31 cellular contexts compared by ENCODE assay signal in the genomic region with DNA sequence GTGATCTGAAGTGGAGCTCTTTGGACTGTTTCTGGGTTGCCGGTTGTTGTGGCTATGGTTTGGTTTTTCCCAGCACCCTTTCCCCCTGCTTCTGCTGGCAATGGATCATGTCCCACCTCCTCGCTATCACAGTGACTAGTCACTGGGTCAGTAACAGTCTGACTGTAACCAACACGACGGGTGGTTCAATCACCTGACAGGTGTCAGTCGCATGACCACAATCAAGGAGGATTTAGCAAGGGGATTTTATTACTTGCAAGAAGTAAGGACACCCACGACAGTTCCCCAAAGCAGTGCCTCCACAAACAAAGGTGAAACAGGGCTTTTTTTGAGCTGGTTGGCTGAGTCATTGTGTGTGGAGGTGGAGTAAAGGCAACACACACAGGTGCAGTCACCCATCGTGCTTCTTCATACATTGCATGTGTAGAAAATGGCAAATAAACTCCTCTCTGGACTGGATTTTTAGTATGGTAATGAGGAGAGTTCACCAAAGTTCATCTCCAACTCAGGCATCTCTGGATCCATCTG. TPM values are rescaled to one million over a fixed set of nuclear protein-coding genes. Genes with fewer than 3 reads are reported as not detected.
"Had no signal": no experiment of that assay in that cellular context is flagged by ENCODE, and none has a peak within 500 bp of the region (broad histone marks: within the 10 kb centered on the region; RNA-seq: fewer than 3 reads in every experiment).

No MANE protein-coding gene starts in this region.

- H3K9me3 ChIP-seq: ascending aorta, gastroesophageal sphincter, neutrophil, right lobe of liver, transverse colon had no signal

- DNase-seq: activated CD4-positive, alpha-beta memory T cell treated with anti-CD3 and anti-CD28 coated beads, Interleukin-2, amount 10 ng/mL, durations not matched to agents 7 days and 5 days; activated CD4-positive, alpha-beta T cell treated with anti-CD3 and anti-CD28 coated beads, Interleukin-2, amount 10 ng/mL, durations not matched to agents 24 days and 14 days; activated CD8-positive, alpha-beta memory T cell treated with anti-CD3 and anti-CD28 coated beads, Interleukin-2, amount 50 U/mL, for 48 hours; activated gamma-delta T cell; activated naive CD4-positive, alpha-beta T cell treated with anti-CD3 and anti-CD28 coated beads, Interleukin-2, amount 10 ng/mL, durations not matched to agents 7 days and 5 days; activated naive CD8-positive, alpha-beta T cell treated with anti-CD3 and anti-CD28 coated beads, Interleukin-2, amount 10 ng/mL, durations not matched to agents 7 days and 5 days; activated T-cell treated with anti-CD3 and anti-CD28 coated beads, Interleukin-2, amount 50 U/mL, for 24 hours; caudate nucleus; cortex of kidney; hippocampal formation; left colon; naive B cell; nephron progenitor cell; right lobe of liver; stimulated activated CD4-positive, alpha-beta T cell treated with anti-CD3 and anti-CD28 coated beads, Interleukin-2, amount 100 ng/mL, for 48 hours; stimulated activated naive CD4-positive, alpha-beta T cell treated with Interleukin-2 at 50 U/mL for 16 hours; T1000; transverse colon; WERI-Rb-1 had no signal

- H3K27ac ChIP-seq: ascending aorta, gastroesophageal sphincter, neutrophil, right lobe of liver, transverse colon, WERI-Rb-1 had no signal

- H3K27me3 ChIP-seq: ascending aorta, gastroesophageal sphincter, neutrophil, right lobe of liver, transverse colon had no signal

- H3K4me3 ChIP-seq: ascending aorta, gastroesophageal sphincter, right lobe of liver, transverse colon had no signal

- ATAC-seq: gastroesophageal sphincter, left colon, right lobe of liver had no signal

- H3K36me3 ChIP-seq: ascending aorta, gastroesophageal sphincter, neutrophil, right lobe of liver, transverse colon, WERI-Rb-1 had no signal

- H3K4me1 ChIP-seq: ascending aorta, right lobe of liver had no signal

RNA-seq across cellular contexts. Expression of gene FAM3D, which starts 58.8 kb away (rescaled TPM):
- total RNA-seq: activated CD4-positive, alpha-beta memory T cell treated with anti-CD3 and anti-CD28 coated beads, Interleukin-2, amount 10 ng/mL, durations not matched to agents 7 days and 5 days; activated CD4-positive, alpha-beta T cell treated with anti-CD3 and anti-CD28 coated beads, Interleukin-2, amount 10 ng/mL, durations not matched to agents 24 days and 14 days; activated naive CD8-positive, alpha-beta T cell treated with anti-CD3 and anti-CD28 coated beads, Interleukin-2, amount 10 ng/mL, durations not matched to agents 7 days and 5 days; ascending aorta; chondrocyte; endothelial cell of umbilical vein; fibroblast of lung; fibroblast of villous mesenchyme; liver; osteocyte; posterior vena cava; right lobe of liver; skeletal muscle tissue; temporal lobe had no signal
- polyA plus RNA-seq: fibroblast of lung had no signal
